Comparison of ENCODE assay signal across 17 cellular contexts in genomic region chr3:120894285-120894684, GRCh38. TPM values are rescaled to one million over a fixed set of nuclear protein-coding genes. Genes with fewer than 3 reads are reported as not detected.
DNase-seq lines count a peak whose midpoint lies in the region; FAIRE-seq and TF ChIP-seq lines count a peak whose summit lies in the region.
"Had no signal": no experiment of that assay in that cellular context is flagged by ENCODE, and none has a peak within 500 bp of the region (broad histone marks: within the 10 kb centered on the region; RNA-seq: fewer than 3 reads in every experiment).

No MANE protein-coding gene starts in this region.

- no peaks in the 10 kb centered on the region for H3K27me3 ChIP-seq in smooth muscle cell (ENCODE audit: low read depth)

- no peaks in the 10 kb centered on the region for H3K36me3 ChIP-seq in smooth muscle cell (ENCODE audit: low read depth)

- H3K27ac ChIP-seq in smooth muscle cell (ENCODE audit: low read depth): peak overlapping the region; percentile 6

- no peak overlapping the region for H3K9ac ChIP-seq in smooth muscle cell (ENCODE audit: low read depth)

- peak overlapping the region; percentile 42 for H3K4me2 ChIP-seq in smooth muscle cell

- no peak for DNase-seq in H54 (ENCODE audit: insufficient read length, low spot score)
- DNase-seq in NCI-H69 (lab: John Stamatoyannopoulos, UW): peak; percentile 6
- DNase-seq in fibroblast of the aortic adventitia (ENCODE audit: low read depth): peak; percentile 46
- no peak for DNase-seq in smooth muscle cell (lab: John Stamatoyannopoulos, UW; ENCODE audit: unreplicated experiment)
- DNase-seq in NCI-H82 (lab: John Stamatoyannopoulos, UW): no peak
- no peak for DNase-seq in cerebellar cortex (ENCODE audit: low spot score)
- DNase-seq in HuH-7.5 (ENCODE audit: low spot score): no peak
- DNase-seq: activated CD4-positive, alpha-beta memory T cell treated with anti-CD3 and anti-CD28 coated beads for 36 hours; CD4-positive, CD25-positive, alpha-beta regulatory T cell; effector memory CD4-positive, alpha-beta T cell; GDM1; H9; head of caudate nucleus; NCI-H1105 treated with DMSO at 0.1 percent for 48 hours; right cardiac atrium; stimulated activated naive CD8-positive, alpha-beta T cell treated with anti-CD3 and anti-CD28 coated beads, Interleukin-15, Interleukin-2, amounts not matched to agents 100 U/mL and 50 U/mL, for 24 hours; T1000 had no signal

- H3K4me1 ChIP-seq in smooth muscle cell (ENCODE audit: low read depth): peaks cover 8% of the 10 kb centered on the region

- H3F3A ChIP-seq in smooth muscle cell (ENCODE audit: low read depth): peaks cover 4% of the 10 kb centered on the region

- FAIRE-seq in H54 (lab: Jason Lieb, UNC): peak; percentile 15

- TF ChIP-seq CTCF in fibroblast of the aortic adventitia (IDR thresholded peaks at IDR 0.05; ENCODE audit: insufficient read depth, low read length): no peak
- no peak for TF ChIP-seq CTCF in smooth muscle cell (IDR thresholded peaks at IDR 0.05; ENCODE audit: borderline replicate concordance, insufficient read depth, poor library complexity, severe bottlenecking)

- no peaks in the 10 kb centered on the region for H3K9me3 ChIP-seq in smooth muscle cell (replicated peaks; ENCODE audit: low read depth)

- WGBS in smooth muscle cell (ENCODE audit: low lambda C conversion rate): 10% methylated on average over 4 of the region's 4 CpGs

- TF ChIP-seq POLR2A in H54 (IDR thresholded peaks at IDR 0.05; ENCODE audit: low read depth, low read length): no peak

- H3K4me3 ChIP-seq in fibroblast of the aortic adventitia (ENCODE audit: low read depth, low read length): no peak overlapping the region
- H3K4me3 ChIP-seq in smooth muscle cell: no peak overlapping the region

- H3K79me2 ChIP-seq in smooth muscle cell (ENCODE audit: low read depth): no peaks in the 10 kb centered on the region

- no peaks in the 10 kb centered on the region for H4K20me1 ChIP-seq in smooth muscle cell (ENCODE audit: low read depth)

- peak overlapping the region; percentile 68 for H2AFZ ChIP-seq in smooth muscle cell (ENCODE audit: low read depth)

RNA-seq across cellular contexts. Expression of gene STXBP5L, which starts 13.7 kb away (rescaled TPM):
- total RNA-seq in fibroblast of the aortic adventitia (ENCODE audit: low replicate concordance) (0.16 TPM in 1 of 2 replicates, not detected in the other), smooth muscle cell (10.3 and 14.4 TPM in 2 replicates)
- polyA plus RNA-seq in smooth muscle cell: 2.8 and 3.3 TPM in 2 replicates
- total RNA-seq: activated CD4-positive, alpha-beta memory T cell treated with anti-CD3 and anti-CD28 coated beads for 36 hours; CD4-positive, CD25-positive, alpha-beta regulatory T cell had no signal
- polyA plus RNA-seq: CD4-positive, CD25-positive, alpha-beta regulatory T cell; right cardiac atrium had no signal

Comparison
In these comparisons a context has a peak if more than half of its experiments do, and no peak if none do; other contexts are left out.
1. DNase-seq: peak in NCI-H69 (single experiment) and fibroblast of the aortic adventitia (single experiment); none in H54 (single experiment), smooth muscle cell (single experiment), NCI-H82 (single experiment), cerebellar cortex (single experiment) and HuH-7.5 (single experiment).